ENCODE assay signal across 1 cellular context in genomic region chr16:4320571-4321137, GRCh38.
TF ChIP-seq lines count a peak whose summit lies in the region.

No MANE protein-coding gene starts in this region.

TF ChIP-seq in IMR-90, 13 proteins besides CTCF, POLR2A, EP300 and RAD21:
- TF ChIP-seq FOS (IDR thresholded peaks at IDR 0.05; ENCODE audit: low read depth, low read length) (no peak), CEBPB (IDR thresholded peaks at IDR 0.05; ENCODE audit: low read depth, low read length) (no peak), USF2 (IDR thresholded peaks at IDR 0.05; ENCODE audit: low read depth, low read length) (no peak), BHLHE40 (IDR thresholded peaks at IDR 0.05; ENCODE audit: low read depth, low read length) (no peak), RCOR1 (IDR thresholded peaks at IDR 0.05; ENCODE audit: insufficient replicate concordance, low read length) (no peak)
